Comparison of ENCODE assay signal across 10 cellular contexts in genomic region chr18:44799422-44800421, GRCh38.
DNase-seq lines count a peak whose midpoint lies in the region; ATAC-seq and TF ChIP-seq lines count a peak whose summit lies in the region.
"Had no signal": no experiment of that assay in that cellular context is flagged by ENCODE, and none has a peak within 500 bp of the region (broad histone marks: within the 10 kb centered on the region; RNA-seq: fewer than 3 reads in every experiment).

No MANE protein-coding gene starts in this region.

- no peaks in the 10 kb centered on the region for H3K79me2 ChIP-seq in SK-N-SH (ENCODE audit: insufficient read depth)

- peaks cover 4% of the 10 kb centered on the region in 2 donors for H3K9me3 Mint-ChIP-seq in activated T-cell treated with anti-CD3 and anti-CD28 coated beads, Interleukin-2, amount 50 U/mL, for 72 hours

- H3K27ac ChIP-seq in cardiac muscle cell = peak overlapping the region; percentile 87
- H3K27ac ChIP-seq in stomach = peak overlapping the region; percentile 31 to 90 (median 65)
- no peak overlapping the region for H3K27ac ChIP-seq in SK-N-SH (ENCODE audit: low read depth in 2 of 2, low read length in 1 of 2)
- no peak overlapping the region for H3K27ac ChIP-seq in right cardiac atrium (ENCODE audit: low read length)
- H3K27ac ChIP-seq: VCaP had no signal

- H3K36me3 Mint-ChIP-seq in activated T-cell treated with anti-CD3 and anti-CD28 coated beads, Interleukin-2, amount 50 U/mL, for 72 hours (ENCODE audit: insufficient read depth in 2 of 2) = peaks cover 4 to 8% of the 10 kb centered on the region in 2 donors

- H3K9ac ChIP-seq in SK-N-SH = no peak overlapping the region

- no peaks in the 10 kb centered on the region for H4K20me1 ChIP-seq in SK-N-SH (ENCODE audit: insufficient read depth)

- H3K27ac Mint-ChIP-seq in activated T-cell treated with anti-CD3 and anti-CD28 coated beads, Interleukin-2, amount 50 U/mL, for 72 hours = no peak overlapping the region

- H3K36me3 ChIP-seq in cardiac muscle cell (no peaks in the 10 kb centered on the region), stomach (no peaks in the 10 kb centered on the region), SK-N-SH (replicated peaks in 1 of 2; ENCODE audit: control insufficient read depth in 1 of 2, insufficient read depth in 2 of 2, low read length in 1 of 2) (no peaks in the 10 kb centered on the region)

- TF ChIP-seq RAD21 in SK-N-SH (IDR thresholded peaks at IDR 0.05; ENCODE audit: low read length) = no peak

- peaks cover 63% of the 10 kb centered on the region for H3K4me1 ChIP-seq in cardiac muscle cell (ENCODE audit: low read depth)
- H3K4me1 ChIP-seq in stomach = peaks cover 24 to 79% (median 65%) of the 10 kb centered on the region in 4 donors
- H3K4me1 ChIP-seq in SK-N-SH (ENCODE audit: control insufficient read depth in 1 of 2, insufficient read depth in 2 of 2, low read depth in 1 of 2, low read length in 1 of 2) = peaks cover 0 to 8% of the 10 kb centered on the region in 2 experiments; a peak in 1 of 4 replicates
- no peaks in the 10 kb centered on the region for H3K4me1 ChIP-seq in right cardiac atrium (ENCODE audit: control insufficient read depth, insufficient read depth, low read length)

- H3K4me2 ChIP-seq in SK-N-SH = no peak overlapping the region

- 79 to 88% (median 82%) methylated on average over 5 of the region's 5 CpGs for WGBS in stomach, 5 donors
- 93% methylated on average over 5 of the region's 5 CpGs for WGBS in SK-N-SH (ENCODE audit: low lambda C conversion rate)
- 91% methylated on average over 5 of the region's 5 CpGs for WGBS in right cardiac atrium

- no peaks in the 10 kb centered on the region for H3K9me3 ChIP-seq in cardiac muscle cell (ENCODE audit: low read depth)
- H3K9me3 ChIP-seq in stomach = no peaks in the 10 kb centered on the region
- no peaks in the 10 kb centered on the region for H3K9me3 ChIP-seq in SK-N-SH
- no peaks in the 10 kb centered on the region for H3K9me3 ChIP-seq in right cardiac atrium (ENCODE audit: control insufficient read depth, low read length)

- H3K9me2 ChIP-seq in SK-N-SH = no peaks in the 10 kb centered on the region

- H3K27me3 ChIP-seq in cardiac muscle cell (no peaks in the 10 kb centered on the region), stomach (no peaks in the 10 kb centered on the region), SK-N-SH (ENCODE audit: insufficient read depth) (no peaks in the 10 kb centered on the region), right cardiac atrium (ENCODE audit: control insufficient read depth, insufficient read depth) (no peaks in the 10 kb centered on the region)

- no peak for TF ChIP-seq POLR2A in stomach (IDR thresholded peaks at IDR 0.05)

- peaks cover 64% of the 10 kb centered on the region for H3K4me1 Mint-ChIP-seq in activated T-cell treated with anti-CD3 and anti-CD28 coated beads, Interleukin-2, amount 50 U/mL, for 72 hours (ENCODE audit: low read depth)

- TF ChIP-seq EP300 in stomach (IDR thresholded peaks at IDR 0.05) (no peak), SK-N-SH (IDR thresholded peaks at IDR 0.05; ENCODE audit: borderline replicate concordance in 1 of 2, low read depth in 1 of 2, low read length in 1 of 2) (no peak)

- POLR2A ChIA-PET in SK-N-SH (lab: Yijun Ruan, JAX) = no interaction called here

- no peak overlapping the region for H2AFZ ChIP-seq in SK-N-SH (ENCODE audit: low read depth)

- H3F3A ChIP-seq in SK-N-SH (replicated peaks; ENCODE audit: insufficient read depth) = no peaks in the 10 kb centered on the region

- CTCF ChIA-PET in SK-N-SH (lab: Yijun Ruan, JAX) = interaction anchor here (1.3 to 1.6 kb wide), 2 partner anchors 24 to 111 kb away, joined by 3 to 4 read pairs; no protein-coding TSS in a partner anchor

- H3K27me3 Mint-ChIP-seq in activated T-cell treated with anti-CD3 and anti-CD28 coated beads, Interleukin-2, amount 50 U/mL, for 72 hours (ENCODE audit: low read depth) = peaks cover 7% of the 10 kb centered on the region

- H3K4me3 ChIP-seq in cardiac muscle cell = no peak overlapping the region
- no peak overlapping the region for H3K4me3 ChIP-seq in stomach
- H3K4me3 ChIP-seq in SK-N-SH (ENCODE audit: low read depth in 2 of 2, low read length in 1 of 2) = no peak overlapping the region
- no peak overlapping the region for H3K4me3 ChIP-seq in right cardiac atrium (ENCODE audit: low read length)

- TF ChIP-seq CTCF in cardiac muscle cell (IDR thresholded peaks at IDR 0.05; ENCODE audit: low read depth, low read length) (no peak), stomach (IDR thresholded peaks at IDR 0.05) (no peak), SK-N-SH (IDR thresholded peaks at IDR 0.05) (no peak)

- ATAC-seq in Right ventricle myocardium inferior (no peak), HG03095 (IDR thresholded peaks at IDR 0.05; ENCODE audit: unreplicated experiment) (peak; percentile 41), right cardiac atrium (no peak)
- ATAC-seq in activated T-cell treated with anti-CD3 and anti-CD28 coated beads, Interleukin-2, amount 50 U/mL, for 72 hours (replicated peaks in 1 of 2) = peak; percentile 81 to 88

- no peak for DNase-seq in cardiac muscle cell (ENCODE audit: low read depth in 1 of 2, low spot score in 1 of 2)
- DNase-seq in Right ventricle myocardium inferior (ENCODE audit: missing footprints) = no peak
- DNase-seq in activated T-cell treated with anti-CD3 and anti-CD28 coated beads, Interleukin-2, amount 50 U/mL, for 72 hours = peak in 1 of 2 donors; percentile 18
- DNase-seq in stomach = no peak
- no peak for DNase-seq in SK-N-SH
- DNase-seq in right cardiac atrium = no peak
- DNase-seq in occipital lobe (lab: John Stamatoyannopoulos, UW) = no peak
- DNase-seq: effector memory CD4-positive, alpha-beta T cell had no signal

- H3K4me3 Mint-ChIP-seq in activated T-cell treated with anti-CD3 and anti-CD28 coated beads, Interleukin-2, amount 50 U/mL, for 72 hours = peak overlapping the region; percentile 30 to 31

- intact Hi-C loops in Right ventricle myocardium inferior (cut with DNase I) (no loop called here), stomach (cut with DNase I; ENCODE audit: low total_unique reads) (no loop called here), right cardiac atrium (cut with DNase I) (no loop called here)

TF ChIP-seq in SK-N-SH, 30 proteins besides CTCF, POLR2A, EP300 and RAD21 (continues in another document):
- TF ChIP-seq RXRA (IDR thresholded peaks at IDR 0.05; ENCODE audit: borderline replicate concordance, low read depth) (no peak), FOSL2 (IDR thresholded peaks at IDR 0.05; ENCODE audit: borderline replicate concordance, low read depth) (no peak), MEF2A (IDR thresholded peaks at IDR 0.05; ENCODE audit: borderline replicate concordance, low read depth) (no peak), FOXM1 (IDR thresholded peaks at IDR 0.05; ENCODE audit: low read depth) (no peak), ELF1 (IDR thresholded peaks at IDR 0.05) (no peak), ZBTB33 (IDR thresholded peaks at IDR 0.05; ENCODE audit: borderline replicate concordance, low read depth) (no peak), POLR2AphosphoS5 (IDR thresholded peaks at IDR 0.05; ENCODE audit: low read depth, low read length) (no peak), USF2 (IDR thresholded peaks at IDR 0.05; ENCODE audit: borderline replicate concordance, low read depth, low read length) (no peak), RCOR1 (IDR thresholded peaks at IDR 0.05; ENCODE audit: low read length) (no peak), CHD2 (IDR thresholded peaks at IDR 0.05; ENCODE audit: low read length, partially characterized antibody) (no peak), TCF12 (IDR thresholded peaks at IDR 0.05) (no peak), YY1 (IDR thresholded peaks at IDR 0.05; ENCODE audit: low read depth) (no peak), SIN3A (IDR thresholded peaks at IDR 0.05; ENCODE audit: borderline replicate concordance, low read depth, low read length) (no peak), MAX (IDR thresholded peaks at IDR 0.05; ENCODE audit: low read depth) (no peak), USF1 (IDR thresholded peaks at IDR 0.05; ENCODE audit: borderline replicate concordance, low read depth) (no peak)

Comparison
In these comparisons a context has a peak if more than half of its experiments do, and no peak if none do; other contexts are left out.
1. H3K27ac ChIP-seq: peak in cardiac muscle cell (single experiment) and stomach (5 of 5); none in SK-N-SH (0 of 2) and right cardiac atrium (single experiment).
2. ATAC-seq: peak in HG03095 (single experiment) and activated T-cell treated with anti-CD3 and anti-CD28 coated beads, Interleukin-2, amount 50 U/mL, for 72 hours (2 of 2); none in Right ventricle myocardium inferior (single experiment) and right cardiac atrium (0 of 2).